Comparison of ENCODE assay signal across 1 cellular context in the genomic region with DNA sequence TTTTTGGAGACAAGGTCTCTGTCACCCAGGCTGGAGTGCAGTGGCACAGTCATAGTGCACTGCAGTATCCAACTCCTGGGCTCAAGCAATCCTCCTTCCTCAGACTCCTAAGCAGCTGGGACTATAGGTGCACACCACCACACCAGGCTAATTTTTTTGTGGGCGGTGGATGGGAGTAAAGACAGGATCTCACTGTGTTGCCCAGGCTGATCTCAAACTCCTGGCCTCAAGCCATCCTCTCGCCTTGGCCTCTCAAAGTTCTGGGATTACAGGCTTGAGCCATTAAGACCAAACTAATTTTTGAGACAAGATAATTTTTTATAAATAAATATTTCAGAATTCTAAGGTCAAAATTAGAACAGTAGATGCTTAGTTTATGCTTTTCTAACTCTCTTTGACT.
TF ChIP-seq lines count a peak whose summit lies in the region.

No MANE protein-coding gene starts in this region.

TF ChIP-seq in HCT116, 20 proteins besides CTCF, POLR2A, EP300 and RAD21 (continued from another document):
- TF ChIP-seq MAX (IDR thresholded peaks at IDR 0.05), result no peak
- TF ChIP-seq ZNF274 (IDR thresholded peaks at IDR 0.05; ENCODE audit: low read depth, low read length), result no peak
- TF ChIP-seq FOSL1 (IDR thresholded peaks at IDR 0.05; ENCODE audit: low read depth), result no peak
- TF ChIP-seq POLR2AphosphoS5 (IDR thresholded peaks at IDR 0.05; ENCODE audit: low read depth, low read length), result no peak
- no peak for TF ChIP-seq CEBPB (IDR thresholded peaks at IDR 0.05; ENCODE audit: low read depth)
- no peak for TF ChIP-seq JUND (IDR thresholded peaks at IDR 0.05)
- no peak for TF ChIP-seq SIN3A (IDR thresholded peaks at IDR 0.05; ENCODE audit: low read depth)
- no peak for TF ChIP-seq EGR1 (IDR thresholded peaks at IDR 0.05; ENCODE audit: low read depth)
- TF ChIP-seq SRF (IDR thresholded peaks at IDR 0.05; ENCODE audit: low read depth), result no peak
- TF ChIP-seq, protein P1, sequence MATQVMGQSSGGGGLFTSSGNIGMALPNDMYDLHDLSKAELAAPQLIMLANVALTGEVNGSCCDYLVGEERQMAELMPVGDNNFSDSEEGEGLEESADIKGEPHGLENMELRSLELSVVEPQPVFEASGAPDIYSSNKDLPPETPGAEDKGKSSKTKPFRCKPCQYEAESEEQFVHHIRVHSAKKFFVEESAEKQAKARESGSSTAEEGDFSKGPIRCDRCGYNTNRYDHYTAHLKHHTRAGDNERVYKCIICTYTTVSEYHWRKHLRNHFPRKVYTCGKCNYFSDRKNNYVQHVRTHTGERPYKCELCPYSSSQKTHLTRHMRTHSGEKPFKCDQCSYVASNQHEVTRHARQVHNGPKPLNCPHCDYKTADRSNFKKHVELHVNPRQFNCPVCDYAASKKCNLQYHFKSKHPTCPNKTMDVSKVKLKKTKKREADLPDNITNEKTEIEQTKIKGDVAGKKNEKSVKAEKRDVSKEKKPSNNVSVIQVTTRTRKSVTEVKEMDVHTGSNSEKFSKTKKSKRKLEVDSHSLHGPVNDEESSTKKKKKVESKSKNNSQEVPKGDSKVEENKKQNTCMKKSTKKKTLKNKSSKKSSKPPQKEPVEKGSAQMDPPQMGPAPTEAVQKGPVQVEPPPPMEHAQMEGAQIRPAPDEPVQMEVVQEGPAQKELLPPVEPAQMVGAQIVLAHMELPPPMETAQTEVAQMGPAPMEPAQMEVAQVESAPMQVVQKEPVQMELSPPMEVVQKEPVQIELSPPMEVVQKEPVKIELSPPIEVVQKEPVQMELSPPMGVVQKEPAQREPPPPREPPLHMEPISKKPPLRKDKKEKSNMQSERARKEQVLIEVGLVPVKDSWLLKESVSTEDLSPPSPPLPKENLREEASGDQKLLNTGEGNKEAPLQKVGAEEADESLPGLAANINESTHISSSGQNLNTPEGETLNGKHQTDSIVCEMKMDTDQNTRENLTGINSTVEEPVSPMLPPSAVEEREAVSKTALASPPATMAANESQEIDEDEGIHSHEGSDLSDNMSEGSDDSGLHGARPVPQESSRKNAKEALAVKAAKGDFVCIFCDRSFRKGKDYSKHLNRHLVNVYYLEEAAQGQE (IDR thresholded peaks at IDR 0.05; ENCODE audit: low read depth), result no peak
- no peak for TF ChIP-seq ZFX (IDR thresholded peaks at IDR 0.05)
